1 cellular context compared by ENCODE assay signal in the genomic region with DNA sequence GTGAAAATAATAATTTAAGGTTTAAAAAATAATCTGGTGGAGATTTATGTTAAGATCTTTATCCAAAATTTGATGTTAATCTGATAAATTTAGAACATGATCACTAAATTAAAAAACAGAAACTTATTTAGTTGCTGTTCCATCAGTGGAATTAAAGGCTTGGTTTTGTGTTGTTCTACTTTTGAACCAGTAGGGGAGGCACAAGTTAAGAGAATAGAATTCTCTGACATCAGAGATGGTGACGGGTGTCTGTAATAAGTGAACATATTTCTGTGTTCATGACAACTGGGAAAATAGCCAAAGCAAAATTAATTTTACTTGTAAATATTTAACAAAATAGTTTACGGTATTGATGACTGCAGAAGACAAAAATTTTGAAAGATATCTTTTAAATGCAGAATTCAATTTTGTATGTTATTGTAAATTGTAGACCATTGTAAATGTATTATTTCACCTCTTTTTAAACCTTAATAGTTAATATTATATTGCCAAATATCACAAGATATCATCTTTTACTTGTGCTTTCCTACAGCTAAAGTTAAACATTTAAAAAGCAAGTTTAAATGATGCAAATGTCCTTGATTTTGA.
TF ChIP-seq lines count a peak whose summit lies in the region.

No MANE protein-coding gene starts in this region.

TF ChIP-seq in GM12878, 131 proteins besides CTCF, POLR2A, EP300 and RAD21:
- TF ChIP-seq IKZF1 (conservative IDR thresholded peaks at IDR 0.05) (no peak), MXI1 (IDR thresholded peaks at IDR 0.05; ENCODE audit: low read depth, low read length) (no peak), CREB1 (IDR thresholded peaks at IDR 0.05; ENCODE audit: low read depth) (0 out of 2 replicates have a peak, but pooled peaks have one; percentile 22), MTA3 (IDR thresholded peaks at IDR 0.05; ENCODE audit: borderline replicate concordance, low read length) (no peak), TCF3 (IDR thresholded peaks at IDR 0.05; ENCODE audit: borderline replicate concordance, insufficient read depth, low read depth, low read length) (no peak), ZNF24 (IDR thresholded peaks at IDR 0.05) (no peak), ATF7 (IDR thresholded peaks at IDR 0.05; ENCODE audit: low read depth) (peak; percentile 57; the same call in 1 of the 2 replicates), HDAC6 (IDR thresholded peaks at IDR 0.05; ENCODE audit: unreplicated experiment) (no peak), SREBF2 (IDR thresholded peaks at IDR 0.05; ENCODE audit: low read length) (no peak), MEF2B (IDR thresholded peaks at IDR 0.05; ENCODE audit: partially characterized antibody, poor library complexity, severe bottlenecking) (no peak), IRF4 (IDR thresholded peaks at IDR 0.05; ENCODE audit: low read depth, low read length) (no peak), SP1 (IDR thresholded peaks at IDR 0.05; ENCODE audit: low read depth, low read length) (no peak), SMC3 (IDR thresholded peaks at IDR 0.05; ENCODE audit: borderline replicate concordance, low read length) (peak; percentile 64; the same call in 1 of the 2 replicates), FOXK2 (IDR thresholded peaks at IDR 0.05) (no peak), PAX8 (IDR thresholded peaks at IDR 0.05) (no peak)
- TF ChIP-seq, protein P1, sequence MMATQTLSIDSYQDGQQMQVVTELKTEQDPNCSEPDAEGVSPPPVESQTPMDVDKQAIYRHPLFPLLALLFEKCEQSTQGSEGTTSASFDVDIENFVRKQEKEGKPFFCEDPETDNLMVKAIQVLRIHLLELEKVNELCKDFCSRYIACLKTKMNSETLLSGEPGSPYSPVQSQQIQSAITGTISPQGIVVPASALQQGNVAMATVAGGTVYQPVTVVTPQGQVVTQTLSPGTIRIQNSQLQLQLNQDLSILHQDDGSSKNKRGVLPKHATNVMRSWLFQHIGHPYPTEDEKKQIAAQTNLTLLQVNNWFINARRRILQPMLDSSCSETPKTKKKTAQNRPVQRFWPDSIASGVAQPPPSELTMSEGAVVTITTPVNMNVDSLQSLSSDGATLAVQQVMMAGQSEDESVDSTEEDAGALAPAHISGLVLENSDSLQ (IDR thresholded peaks at IDR 0.05), result 0 out of 2 replicates have a peak, but pooled peaks have one; percentile 26
- TF ChIP-seq, protein P2, sequence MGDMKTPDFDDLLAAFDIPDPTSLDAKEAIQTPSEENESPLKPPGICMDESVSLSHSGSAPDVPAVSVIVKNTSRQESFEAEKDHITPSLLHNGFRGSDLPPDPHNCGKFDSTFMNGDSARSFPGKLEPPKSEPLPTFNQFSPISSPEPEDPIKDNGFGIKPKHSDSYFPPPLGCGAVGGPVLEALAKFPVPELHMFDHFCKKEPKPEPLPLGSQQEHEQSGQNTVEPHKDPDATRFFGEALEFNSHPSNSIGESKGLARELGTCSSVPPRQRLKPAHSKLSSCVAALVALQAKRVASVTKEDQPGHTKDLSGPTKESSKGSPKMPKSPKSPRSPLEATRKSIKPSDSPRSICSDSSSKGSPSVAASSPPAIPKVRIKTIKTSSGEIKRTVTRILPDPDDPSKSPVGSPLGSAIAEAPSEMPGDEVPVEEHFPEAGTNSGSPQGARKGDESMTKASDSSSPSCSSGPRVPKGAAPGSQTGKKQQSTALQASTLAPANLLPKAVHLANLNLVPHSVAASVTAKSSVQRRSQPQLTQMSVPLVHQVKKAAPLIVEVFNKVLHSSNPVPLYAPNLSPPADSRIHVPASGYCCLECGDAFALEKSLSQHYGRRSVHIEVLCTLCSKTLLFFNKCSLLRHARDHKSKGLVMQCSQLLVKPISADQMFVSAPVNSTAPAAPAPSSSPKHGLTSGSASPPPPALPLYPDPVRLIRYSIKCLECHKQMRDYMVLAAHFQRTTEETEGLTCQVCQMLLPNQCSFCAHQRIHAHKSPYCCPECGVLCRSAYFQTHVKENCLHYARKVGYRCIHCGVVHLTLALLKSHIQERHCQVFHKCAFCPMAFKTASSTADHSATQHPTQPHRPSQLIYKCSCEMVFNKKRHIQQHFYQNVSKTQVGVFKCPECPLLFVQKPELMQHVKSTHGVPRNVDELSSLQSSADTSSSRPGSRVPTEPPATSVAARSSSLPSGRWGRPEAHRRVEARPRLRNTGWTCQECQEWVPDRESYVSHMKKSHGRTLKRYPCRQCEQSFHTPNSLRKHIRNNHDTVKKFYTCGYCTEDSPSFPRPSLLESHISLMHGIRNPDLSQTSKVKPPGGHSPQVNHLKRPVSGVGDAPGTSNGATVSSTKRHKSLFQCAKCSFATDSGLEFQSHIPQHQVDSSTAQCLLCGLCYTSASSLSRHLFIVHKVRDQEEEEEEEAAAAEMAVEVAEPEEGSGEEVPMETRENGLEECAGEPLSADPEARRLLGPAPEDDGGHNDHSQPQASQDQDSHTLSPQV (IDR thresholded peaks at IDR 0.05), result peak; percentile 75; the same call in 1 of the 2 replicates
- TF ChIP-seq, protein P3, sequence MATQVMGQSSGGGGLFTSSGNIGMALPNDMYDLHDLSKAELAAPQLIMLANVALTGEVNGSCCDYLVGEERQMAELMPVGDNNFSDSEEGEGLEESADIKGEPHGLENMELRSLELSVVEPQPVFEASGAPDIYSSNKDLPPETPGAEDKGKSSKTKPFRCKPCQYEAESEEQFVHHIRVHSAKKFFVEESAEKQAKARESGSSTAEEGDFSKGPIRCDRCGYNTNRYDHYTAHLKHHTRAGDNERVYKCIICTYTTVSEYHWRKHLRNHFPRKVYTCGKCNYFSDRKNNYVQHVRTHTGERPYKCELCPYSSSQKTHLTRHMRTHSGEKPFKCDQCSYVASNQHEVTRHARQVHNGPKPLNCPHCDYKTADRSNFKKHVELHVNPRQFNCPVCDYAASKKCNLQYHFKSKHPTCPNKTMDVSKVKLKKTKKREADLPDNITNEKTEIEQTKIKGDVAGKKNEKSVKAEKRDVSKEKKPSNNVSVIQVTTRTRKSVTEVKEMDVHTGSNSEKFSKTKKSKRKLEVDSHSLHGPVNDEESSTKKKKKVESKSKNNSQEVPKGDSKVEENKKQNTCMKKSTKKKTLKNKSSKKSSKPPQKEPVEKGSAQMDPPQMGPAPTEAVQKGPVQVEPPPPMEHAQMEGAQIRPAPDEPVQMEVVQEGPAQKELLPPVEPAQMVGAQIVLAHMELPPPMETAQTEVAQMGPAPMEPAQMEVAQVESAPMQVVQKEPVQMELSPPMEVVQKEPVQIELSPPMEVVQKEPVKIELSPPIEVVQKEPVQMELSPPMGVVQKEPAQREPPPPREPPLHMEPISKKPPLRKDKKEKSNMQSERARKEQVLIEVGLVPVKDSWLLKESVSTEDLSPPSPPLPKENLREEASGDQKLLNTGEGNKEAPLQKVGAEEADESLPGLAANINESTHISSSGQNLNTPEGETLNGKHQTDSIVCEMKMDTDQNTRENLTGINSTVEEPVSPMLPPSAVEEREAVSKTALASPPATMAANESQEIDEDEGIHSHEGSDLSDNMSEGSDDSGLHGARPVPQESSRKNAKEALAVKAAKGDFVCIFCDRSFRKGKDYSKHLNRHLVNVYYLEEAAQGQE (IDR thresholded peaks at IDR 0.05; ENCODE audit: low read depth, low read length), result no peak
TF ChIP-seq in GM12878: peak in this region for 5.
